ENCODE assay signal across 8 cellular contexts in the genomic region with DNA sequence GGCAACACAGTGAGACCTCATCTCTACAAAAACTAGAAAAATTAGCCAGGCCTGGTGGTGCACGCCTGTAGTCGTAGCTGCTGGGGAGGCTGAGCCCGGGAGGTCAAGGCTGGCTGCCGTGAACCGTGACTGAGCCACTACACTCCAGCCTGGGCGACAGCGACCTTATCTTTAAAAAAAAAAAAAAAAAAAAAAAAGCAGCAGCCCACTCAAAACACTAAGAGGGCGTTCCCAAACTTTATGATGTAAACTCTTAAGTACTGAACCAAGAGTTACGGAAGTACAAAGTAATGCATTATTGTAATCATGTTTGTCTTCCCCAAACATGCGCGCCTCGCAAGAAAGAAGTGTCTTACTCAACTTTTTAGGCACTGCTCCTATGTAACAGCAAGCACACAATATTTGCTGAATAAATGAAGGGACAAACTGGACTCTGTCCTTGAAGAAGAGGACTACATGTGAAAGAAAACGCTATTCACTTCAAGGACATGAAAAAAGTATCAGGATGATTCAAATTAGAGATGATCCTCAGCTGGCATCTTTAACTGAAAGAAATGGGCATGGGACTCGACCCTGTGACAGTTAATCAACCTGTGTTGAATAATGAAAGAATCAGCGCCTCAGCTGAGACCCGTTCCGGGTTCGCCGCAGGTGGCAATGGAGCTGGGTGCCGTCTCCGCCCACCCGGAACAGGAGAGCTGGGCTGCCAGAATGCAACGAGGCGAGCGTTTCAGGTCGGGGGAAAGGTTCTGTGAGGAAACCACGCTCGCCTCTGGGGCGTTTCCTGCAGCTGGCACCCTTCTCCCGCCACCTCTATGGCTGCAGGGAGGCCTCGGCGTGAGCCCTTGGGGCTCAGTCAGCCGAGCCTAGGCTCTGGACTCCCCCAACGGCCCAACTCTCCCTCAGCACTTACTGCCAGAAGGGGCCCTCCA. TPM values are rescaled to one million over a fixed set of nuclear protein-coding genes. Genes with fewer than 3 reads are reported as not detected.
DNase-seq lines count a peak whose midpoint lies in the region; ATAC-seq and TF ChIP-seq lines count a peak whose summit lies in the region.

No MANE protein-coding gene starts in this region.

- no peaks in the 10 kb centered on the region for H3K9me3 ChIP-seq in body of pancreas

- peak overlapping the region; percentile 97 to 99 (median 97) for H3K4me3 Mint-ChIP-seq in immature natural killer cell

- peaks cover 0 to 3% of the 10 kb centered on the region in 2 donors for H3K36me3 ChIP-seq in body of pancreas (replicated peaks in 1 of 2; ENCODE audit: insufficient read depth in 1 of 2, low read depth in 2 of 2)

- TF ChIP-seq CTCF in GM12875 (IDR thresholded peaks at IDR 0.05; ENCODE audit: borderline replicate concordance, insufficient read depth, low read depth, low read length), result no peak
- no peak for TF ChIP-seq CTCF in body of pancreas (IDR thresholded peaks at IDR 0.05)

- peak overlapping the region; percentile 92 to 99 (median 96) for H3K27ac ChIP-seq in body of pancreas

- H3K4me1 ChIP-seq in body of pancreas, result peaks cover 15% of the 10 kb centered on the region

- TF ChIP-seq POLR2A in body of pancreas (IDR thresholded peaks at IDR 0.05), result no peak

- H3K4me3 ChIP-seq in GM12875 (ENCODE audit: low read depth, low read length) (peak overlapping the region; percentile 99), body of pancreas (peak overlapping the region; percentile 71 to 79)

- no peaks in the 10 kb centered on the region for H3K27me3 ChIP-seq in body of pancreas

- peak; percentile 35 for ATAC-seq in HG02623 (IDR thresholded peaks at IDR 0.05; ENCODE audit: unreplicated experiment)
- ATAC-seq in body of pancreas, result peak; percentile 68

- intact Hi-C loops in body of pancreas (cut with DNase I), result no loop called here

- WGBS in body of pancreas, 2 donors, result 5 to 9% methylated on average over 21 to 34 of the region's 34 CpGs

- peaks cover 4 to 14% (median 6%) of the 10 kb centered on the region in 3 donors for H3K36me3 Mint-ChIP-seq in immature natural killer cell

- H3K27me3 Mint-ChIP-seq in immature natural killer cell (ENCODE audit: low read depth in 3 of 3), result peaks cover 4 to 13% (median 7%) of the 10 kb centered on the region in 3 donors

- peak overlapping the region; percentile 92 to 99 (median 96) for H3K27ac Mint-ChIP-seq in immature natural killer cell

- H3K4me1 Mint-ChIP-seq in immature natural killer cell, result peaks cover 52 to 70% of the 10 kb centered on the region in 2 donors

- DNase-seq in NCI-H1092 treated with DMSO at 0.1 percent for 48 hours (lab: John Stamatoyannopoulos, UW) (peak; percentile 72), UCSD-AML1 (lab: John Stamatoyannopoulos, UW; ENCODE audit: unreplicated experiment) (peak; percentile 83), body of pancreas (peak; percentile 69 to 83 (median 76)), immature natural killer cell (peak; percentile 87 to 89 (median 89)), NCI-H446 treated with DMSO at 0.1 percent for 48 hours (lab: John Stamatoyannopoulos, UW) (no peak)
- DNase-seq in stimulated activated CD4-positive, alpha-beta T cell treated with anti-CD3 and anti-CD28 coated beads, Interleukin-12 subunit alpha, Interleukin-12 subunit beta, amount 100 ng/mL, for 4 hours, result peak; percentile 71

- H3K9me3 Mint-ChIP-seq in immature natural killer cell, result no peaks in the 10 kb centered on the region

RNA-seq across cellular contexts. Expression of gene SPG11, which starts 0.7 kb away (rescaled TPM):
- total RNA-seq in body of pancreas, result 100 to 1,000 TPM in 1 of 2 donors, 10 to 100 TPM in 1; 40.5 to 115 TPM
- 10 to 100 TPM; 22.0 to 37.3 (median 26.1) TPM for polyA plus RNA-seq in immature natural killer cell

RNA-seq across cellular contexts. Expression of gene PATL2, which starts 48.4 kb away (rescaled TPM):
- 1 to 10 TPM; 1.0 to 1.6 TPM for total RNA-seq in body of pancreas
- 10 to 100 TPM; 24.8 to 49.1 (median 41.4) TPM for polyA plus RNA-seq in immature natural killer cell

RNA-seq across cellular contexts. Expression of gene B2M, which starts 48.6 kb away (rescaled TPM):
- 100 to 1,000 TPM; 774 to 835 TPM for total RNA-seq in body of pancreas
- polyA plus RNA-seq in immature natural killer cell, result over 10,000 TPM; 41,154 to 70,702 (median 45,494) TPM
